ENCODE assay signal across 9 cellular contexts in the genomic region with DNA sequence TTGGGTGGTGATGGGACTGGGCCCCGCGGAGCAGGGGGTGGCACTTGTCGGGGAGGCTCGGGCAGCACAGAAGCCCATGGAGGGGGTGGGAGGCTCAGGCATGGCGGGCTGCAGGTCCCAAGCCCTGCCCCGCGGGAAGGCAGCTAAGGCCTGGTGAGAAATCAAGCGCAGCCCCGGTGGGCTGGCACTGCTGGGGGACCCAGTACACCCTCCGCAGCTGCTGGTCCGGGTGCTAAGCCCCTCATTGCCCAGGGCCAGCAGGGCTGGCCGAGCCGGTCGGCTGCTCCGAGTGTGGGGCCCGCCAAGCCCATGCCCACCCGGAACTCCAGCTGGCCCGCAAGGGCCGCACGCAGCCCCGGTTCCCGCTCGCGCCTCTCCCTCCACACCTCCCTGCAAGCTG. TPM values are rescaled to one million over a fixed set of nuclear protein-coding genes. Genes with fewer than 3 reads are reported as not detected.
"Had no signal": no experiment of that assay in that cellular context is flagged by ENCODE, and none has a peak within 500 bp of the region (broad histone marks: within the 10 kb centered on the region; RNA-seq: fewer than 3 reads in every experiment).

No MANE protein-coding gene starts in this region.

RNA-seq across cellular contexts. Expression of a gene that starts 30.4 kb away (rescaled TPM):
- total RNA-seq: activated naive CD4-positive, alpha-beta T cell treated with anti-CD3 and anti-CD28 coated beads for 36 hours; activated naive CD4-positive, alpha-beta T cell treated with anti-CD3 and anti-CD28 coated beads, Interleukin-2, amount 50 U/mL, for 72 hours; activated naive CD8-positive, alpha-beta T cell treated with anti-CD3 and anti-CD28 coated beads for 36 hours; activated naive CD8-positive, alpha-beta T cell treated with anti-CD3 and anti-CD28 coated beads, Interleukin-2, amount 10 ng/mL, durations not matched to agents 7 days and 5 days; activated T-cell treated with anti-CD3 and anti-CD28 coated beads, Interleukin-2, amount 50 U/mL, for 72 hours; activated T-helper 1 cell treated with anti-CD3 and anti-CD28 coated beads, Interleukin-12 subunit alpha, Interleukin-12 subunit beta, Interleukin-2, Interleukin-4 antibody, amounts not matched to agents 30 ng/mL and 10 ng/mL and 1 ng/mL, durations not matched to agents 14 hours and 24 hours and 36 hours; activated T-helper 17 cell treated with anti-CD3 and anti-CD28 coated beads, Interleukin-2, amount 50 U/mL, for 72 hours; activated T-helper 2 cell treated with anti-CD3 and anti-CD28 coated beads, Interferon-gamma antibody, Interleukin-2, Interleukin-4, amounts not matched to agents 10 μg/mL and 5 μg/mL and 100 μg/mL, durations not matched to agents 14 hours and 24 hours and 36 hours; ascending aorta had no signal
